10 cellular contexts compared by ENCODE assay signal in the genomic region with DNA sequence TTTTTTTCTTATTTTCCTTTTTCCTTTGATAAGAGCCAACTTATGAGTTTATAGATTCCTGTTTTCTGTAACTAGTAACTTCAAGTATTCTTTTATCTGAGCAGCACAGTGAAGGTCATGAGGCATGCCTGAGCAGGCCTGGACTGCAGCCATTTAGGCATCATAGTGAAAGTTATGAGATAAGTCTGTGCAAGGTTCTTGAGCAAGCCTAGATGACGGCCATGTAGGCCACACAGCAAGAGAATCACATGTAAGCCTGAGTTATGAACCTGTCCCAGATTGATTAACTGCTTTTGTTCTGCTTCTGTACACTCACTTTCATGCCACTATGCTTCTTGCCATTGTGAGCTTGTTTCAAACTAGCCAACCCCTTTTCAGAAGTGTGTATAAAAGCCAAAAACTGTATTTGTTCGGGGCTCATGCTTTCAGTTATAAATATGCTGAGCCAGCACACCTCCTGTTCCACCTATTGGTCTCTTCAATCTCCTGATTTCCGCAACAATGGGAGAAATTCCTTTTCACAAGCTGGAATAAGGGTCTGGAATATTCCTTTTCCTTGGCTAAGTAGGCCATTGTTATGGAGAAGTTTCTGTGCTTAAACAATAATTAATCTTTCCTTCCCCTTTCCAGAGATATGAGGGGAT.
DNase-seq lines count a peak whose midpoint lies in the region; ATAC-seq and TF ChIP-seq lines count a peak whose summit lies in the region.
"Had no signal": no experiment of that assay in that cellular context is flagged by ENCODE, and none has a peak within 500 bp of the region (broad histone marks: within the 10 kb centered on the region; RNA-seq: fewer than 3 reads in every experiment).

No MANE protein-coding gene starts in this region.

- no peaks in the 10 kb centered on the region for H3K27me3 ChIP-seq in uterus

- no peak overlapping the region for H3K4me3 ChIP-seq in fibroblast of mammary gland (ENCODE audit: control insufficient read depth, low read depth, low read length)
- H3K4me3 ChIP-seq in uterus, result no peak overlapping the region

- no peaks in the 10 kb centered on the region for H3K36me3 ChIP-seq in uterus

- intact Hi-C loops in left ventricle myocardium superior (cut with micrococcal nuclease), result no loop called here
- intact Hi-C loops in Right ventricle myocardium inferior (cut with DNase I), result no loop called here
- intact Hi-C loops in uterus (cut with DNase I; ENCODE audit: low total_unique reads), result no loop called here

- peak overlapping the region; percentile 30 to 49 for H3K27ac ChIP-seq in uterus

- no peak for TF ChIP-seq POLR2A in uterus (IDR thresholded peaks at IDR 0.05)

- no peak for TF ChIP-seq CTCF in fibroblast of mammary gland (conservative IDR thresholded peaks at IDR 0.05; ENCODE audit: control insufficient read depth, insufficient read depth, low read depth, low read length)
- TF ChIP-seq CTCF in uterus (IDR thresholded peaks at IDR 0.05), result no peak

- DNase-seq in left ventricle myocardium superior, result no peak
- DNase-seq in Right ventricle myocardium inferior (ENCODE audit: missing footprints), result no peak
- peak; percentile 65 for DNase-seq in fibroblast of mammary gland (ENCODE audit: low read depth)
- peak; percentile 31 to 35 for DNase-seq in uterus
- DNase-seq in 8988T, result no peak
- DNase-seq in SK-N-DZ (ENCODE audit: low spot score), result no peak
- DNase-seq: activated CD4-positive, CD25-positive, alpha-beta regulatory T cell; hypothalamus had no signal

- ATAC-seq in left ventricle myocardium superior (peak; percentile 18), Right ventricle myocardium inferior (no peak), HG03469 (IDR thresholded peaks at IDR 0.05; ENCODE audit: unreplicated experiment) (peak; percentile 90), HG03097 (IDR thresholded peaks at IDR 0.05; ENCODE audit: low FRiP score, unreplicated experiment) (no peak)

- no peaks in the 10 kb centered on the region for H3K9me3 ChIP-seq in uterus

- no peaks in the 10 kb centered on the region for H3K4me1 ChIP-seq in uterus

Comparison
In these comparisons a context has a peak if more than half of its experiments do, and no peak if none do; other contexts are left out.
1. ATAC-seq: peak in left ventricle myocardium superior (single experiment) and HG03469 (single experiment); none in Right ventricle myocardium inferior (single experiment) and HG03097 (single experiment).
2. DNase-seq: peak in fibroblast of mammary gland (single experiment) and uterus (2 of 2); none in left ventricle myocardium superior (single experiment), Right ventricle myocardium inferior (single experiment), 8988T (single experiment) and SK-N-DZ (single experiment).